ENCODE assay signal across 1 cellular context in the genomic region with DNA sequence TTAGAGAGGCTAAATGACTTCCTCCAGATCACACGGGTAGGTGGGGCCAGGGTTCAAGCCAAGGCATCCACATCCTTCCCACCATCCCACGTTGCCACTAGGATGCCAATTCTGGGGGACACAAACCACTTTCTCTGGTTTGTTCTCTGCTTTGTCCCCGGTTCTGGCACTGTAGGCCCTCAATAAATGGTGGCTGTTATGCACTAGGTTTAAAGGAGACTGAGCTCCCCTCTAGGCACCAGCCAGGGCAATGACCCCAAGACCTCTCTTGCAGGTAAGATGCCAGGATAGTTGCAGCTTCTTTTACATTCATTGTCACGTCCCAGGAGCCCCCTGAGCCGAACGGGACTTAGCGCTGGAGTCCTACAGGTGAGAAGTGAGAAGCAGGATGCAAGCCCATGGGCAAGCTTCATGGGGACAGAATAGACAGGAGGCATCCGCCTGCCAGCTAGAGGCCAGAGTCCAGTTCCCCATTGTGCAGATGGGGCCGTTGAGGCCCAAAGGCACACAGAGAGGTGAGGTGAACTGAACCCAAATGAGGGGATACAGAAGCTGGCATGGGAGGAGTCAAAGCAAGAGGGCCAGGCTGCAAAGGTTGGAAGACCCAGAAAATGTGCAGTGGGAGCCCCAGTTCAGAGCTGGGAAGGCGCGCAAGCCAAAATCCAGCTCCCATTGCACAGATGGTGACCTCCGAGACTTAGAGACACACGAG.
TF ChIP-seq lines count a peak whose summit lies in the region.

No MANE protein-coding gene starts in this region.

TF ChIP-seq in neural cell, 6 proteins besides CTCF, POLR2A, EP300 and RAD21 (continued from another document):
- TF ChIP-seq, protein P1, sequence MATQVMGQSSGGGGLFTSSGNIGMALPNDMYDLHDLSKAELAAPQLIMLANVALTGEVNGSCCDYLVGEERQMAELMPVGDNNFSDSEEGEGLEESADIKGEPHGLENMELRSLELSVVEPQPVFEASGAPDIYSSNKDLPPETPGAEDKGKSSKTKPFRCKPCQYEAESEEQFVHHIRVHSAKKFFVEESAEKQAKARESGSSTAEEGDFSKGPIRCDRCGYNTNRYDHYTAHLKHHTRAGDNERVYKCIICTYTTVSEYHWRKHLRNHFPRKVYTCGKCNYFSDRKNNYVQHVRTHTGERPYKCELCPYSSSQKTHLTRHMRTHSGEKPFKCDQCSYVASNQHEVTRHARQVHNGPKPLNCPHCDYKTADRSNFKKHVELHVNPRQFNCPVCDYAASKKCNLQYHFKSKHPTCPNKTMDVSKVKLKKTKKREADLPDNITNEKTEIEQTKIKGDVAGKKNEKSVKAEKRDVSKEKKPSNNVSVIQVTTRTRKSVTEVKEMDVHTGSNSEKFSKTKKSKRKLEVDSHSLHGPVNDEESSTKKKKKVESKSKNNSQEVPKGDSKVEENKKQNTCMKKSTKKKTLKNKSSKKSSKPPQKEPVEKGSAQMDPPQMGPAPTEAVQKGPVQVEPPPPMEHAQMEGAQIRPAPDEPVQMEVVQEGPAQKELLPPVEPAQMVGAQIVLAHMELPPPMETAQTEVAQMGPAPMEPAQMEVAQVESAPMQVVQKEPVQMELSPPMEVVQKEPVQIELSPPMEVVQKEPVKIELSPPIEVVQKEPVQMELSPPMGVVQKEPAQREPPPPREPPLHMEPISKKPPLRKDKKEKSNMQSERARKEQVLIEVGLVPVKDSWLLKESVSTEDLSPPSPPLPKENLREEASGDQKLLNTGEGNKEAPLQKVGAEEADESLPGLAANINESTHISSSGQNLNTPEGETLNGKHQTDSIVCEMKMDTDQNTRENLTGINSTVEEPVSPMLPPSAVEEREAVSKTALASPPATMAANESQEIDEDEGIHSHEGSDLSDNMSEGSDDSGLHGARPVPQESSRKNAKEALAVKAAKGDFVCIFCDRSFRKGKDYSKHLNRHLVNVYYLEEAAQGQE (IDR thresholded peaks at IDR 0.05; ENCODE audit: borderline replicate concordance) = no peak
- TF ChIP-seq POLR2AphosphoS5 (IDR thresholded peaks at IDR 0.05) = no peak
- no peak for TF ChIP-seq EZH2 (IDR thresholded peaks at IDR 0.05; ENCODE audit: borderline replicate concordance, insufficient read depth, low read length, poor library complexity, severe bottlenecking)
- no peak for TF ChIP-seq TAF1 (IDR thresholded peaks at IDR 0.05; ENCODE audit: low read depth)
- no peak for TF ChIP-seq SMC3 (conservative IDR thresholded peaks at IDR 0.05; ENCODE audit: poor library complexity)
